Comparison of ENCODE assay signal across 1 cellular context in the genomic region with DNA sequence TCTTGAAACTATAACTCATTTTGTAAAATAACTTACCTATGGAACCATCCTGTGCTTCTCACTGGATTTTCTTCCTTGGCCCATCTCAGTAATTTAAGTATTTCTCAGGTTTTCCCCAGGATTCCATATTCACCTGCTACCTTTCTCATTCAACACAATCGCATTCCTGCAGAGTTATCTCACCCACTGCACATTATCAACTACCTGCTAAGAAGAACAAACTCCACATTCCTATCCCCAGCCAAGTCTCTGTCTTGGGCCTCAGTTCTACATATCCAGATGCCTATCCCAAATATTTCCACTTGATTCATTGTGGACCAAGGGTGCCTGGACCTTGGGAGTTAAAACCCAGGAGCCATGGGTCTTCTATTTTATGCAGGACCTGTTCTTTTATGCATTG.
TF ChIP-seq lines count a peak whose summit lies in the region.

No MANE protein-coding gene starts in this region.

TF ChIP-seq in K562, 482 proteins besides CTCF, POLR2A, EP300 and RAD21 (continued from another document):
- TF ChIP-seq, protein P1, sequence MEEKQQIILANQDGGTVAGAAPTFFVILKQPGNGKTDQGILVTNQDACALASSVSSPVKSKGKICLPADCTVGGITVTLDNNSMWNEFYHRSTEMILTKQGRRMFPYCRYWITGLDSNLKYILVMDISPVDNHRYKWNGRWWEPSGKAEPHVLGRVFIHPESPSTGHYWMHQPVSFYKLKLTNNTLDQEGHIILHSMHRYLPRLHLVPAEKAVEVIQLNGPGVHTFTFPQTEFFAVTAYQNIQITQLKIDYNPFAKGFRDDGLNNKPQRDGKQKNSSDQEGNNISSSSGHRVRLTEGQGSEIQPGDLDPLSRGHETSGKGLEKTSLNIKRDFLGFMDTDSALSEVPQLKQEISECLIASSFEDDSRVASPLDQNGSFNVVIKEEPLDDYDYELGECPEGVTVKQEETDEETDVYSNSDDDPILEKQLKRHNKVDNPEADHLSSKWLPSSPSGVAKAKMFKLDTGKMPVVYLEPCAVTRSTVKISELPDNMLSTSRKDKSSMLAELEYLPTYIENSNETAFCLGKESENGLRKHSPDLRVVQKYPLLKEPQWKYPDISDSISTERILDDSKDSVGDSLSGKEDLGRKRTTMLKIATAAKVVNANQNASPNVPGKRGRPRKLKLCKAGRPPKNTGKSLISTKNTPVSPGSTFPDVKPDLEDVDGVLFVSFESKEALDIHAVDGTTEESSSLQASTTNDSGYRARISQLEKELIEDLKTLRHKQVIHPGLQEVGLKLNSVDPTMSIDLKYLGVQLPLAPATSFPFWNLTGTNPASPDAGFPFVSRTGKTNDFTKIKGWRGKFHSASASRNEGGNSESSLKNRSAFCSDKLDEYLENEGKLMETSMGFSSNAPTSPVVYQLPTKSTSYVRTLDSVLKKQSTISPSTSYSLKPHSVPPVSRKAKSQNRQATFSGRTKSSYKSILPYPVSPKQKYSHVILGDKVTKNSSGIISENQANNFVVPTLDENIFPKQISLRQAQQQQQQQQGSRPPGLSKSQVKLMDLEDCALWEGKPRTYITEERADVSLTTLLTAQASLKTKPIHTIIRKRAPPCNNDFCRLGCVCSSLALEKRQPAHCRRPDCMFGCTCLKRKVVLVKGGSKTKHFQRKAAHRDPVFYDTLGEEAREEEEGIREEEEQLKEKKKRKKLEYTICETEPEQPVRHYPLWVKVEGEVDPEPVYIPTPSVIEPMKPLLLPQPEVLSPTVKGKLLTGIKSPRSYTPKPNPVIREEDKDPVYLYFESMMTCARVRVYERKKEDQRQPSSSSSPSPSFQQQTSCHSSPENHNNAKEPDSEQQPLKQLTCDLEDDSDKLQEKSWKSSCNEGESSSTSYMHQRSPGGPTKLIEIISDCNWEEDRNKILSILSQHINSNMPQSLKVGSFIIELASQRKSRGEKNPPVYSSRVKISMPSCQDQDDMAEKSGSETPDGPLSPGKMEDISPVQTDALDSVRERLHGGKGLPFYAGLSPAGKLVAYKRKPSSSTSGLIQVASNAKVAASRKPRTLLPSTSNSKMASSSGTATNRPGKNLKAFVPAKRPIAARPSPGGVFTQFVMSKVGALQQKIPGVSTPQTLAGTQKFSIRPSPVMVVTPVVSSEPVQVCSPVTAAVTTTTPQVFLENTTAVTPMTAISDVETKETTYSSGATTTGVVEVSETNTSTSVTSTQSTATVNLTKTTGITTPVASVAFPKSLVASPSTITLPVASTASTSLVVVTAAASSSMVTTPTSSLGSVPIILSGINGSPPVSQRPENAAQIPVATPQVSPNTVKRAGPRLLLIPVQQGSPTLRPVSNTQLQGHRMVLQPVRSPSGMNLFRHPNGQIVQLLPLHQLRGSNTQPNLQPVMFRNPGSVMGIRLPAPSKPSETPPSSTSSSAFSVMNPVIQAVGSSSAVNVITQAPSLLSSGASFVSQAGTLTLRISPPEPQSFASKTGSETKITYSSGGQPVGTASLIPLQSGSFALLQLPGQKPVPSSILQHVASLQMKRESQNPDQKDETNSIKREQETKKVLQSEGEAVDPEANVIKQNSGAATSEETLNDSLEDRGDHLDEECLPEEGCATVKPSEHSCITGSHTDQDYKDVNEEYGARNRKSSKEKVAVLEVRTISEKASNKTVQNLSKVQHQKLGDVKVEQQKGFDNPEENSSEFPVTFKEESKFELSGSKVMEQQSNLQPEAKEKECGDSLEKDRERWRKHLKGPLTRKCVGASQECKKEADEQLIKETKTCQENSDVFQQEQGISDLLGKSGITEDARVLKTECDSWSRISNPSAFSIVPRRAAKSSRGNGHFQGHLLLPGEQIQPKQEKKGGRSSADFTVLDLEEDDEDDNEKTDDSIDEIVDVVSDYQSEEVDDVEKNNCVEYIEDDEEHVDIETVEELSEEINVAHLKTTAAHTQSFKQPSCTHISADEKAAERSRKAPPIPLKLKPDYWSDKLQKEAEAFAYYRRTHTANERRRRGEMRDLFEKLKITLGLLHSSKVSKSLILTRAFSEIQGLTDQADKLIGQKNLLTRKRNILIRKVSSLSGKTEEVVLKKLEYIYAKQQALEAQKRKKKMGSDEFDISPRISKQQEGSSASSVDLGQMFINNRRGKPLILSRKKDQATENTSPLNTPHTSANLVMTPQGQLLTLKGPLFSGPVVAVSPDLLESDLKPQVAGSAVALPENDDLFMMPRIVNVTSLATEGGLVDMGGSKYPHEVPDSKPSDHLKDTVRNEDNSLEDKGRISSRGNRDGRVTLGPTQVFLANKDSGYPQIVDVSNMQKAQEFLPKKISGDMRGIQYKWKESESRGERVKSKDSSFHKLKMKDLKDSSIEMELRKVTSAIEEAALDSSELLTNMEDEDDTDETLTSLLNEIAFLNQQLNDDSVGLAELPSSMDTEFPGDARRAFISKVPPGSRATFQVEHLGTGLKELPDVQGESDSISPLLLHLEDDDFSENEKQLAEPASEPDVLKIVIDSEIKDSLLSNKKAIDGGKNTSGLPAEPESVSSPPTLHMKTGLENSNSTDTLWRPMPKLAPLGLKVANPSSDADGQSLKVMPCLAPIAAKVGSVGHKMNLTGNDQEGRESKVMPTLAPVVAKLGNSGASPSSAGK (IDR thresholded peaks at IDR 0.05), result 0 out of 2 replicates have a peak, but pooled peaks have one; percentile 1
- TF ChIP-seq BHLHE40 (IDR thresholded peaks at IDR 0.05; ENCODE audit: low read length) (no peak), NFRKB (IDR thresholded peaks at IDR 0.05; ENCODE audit: low read depth) (peak; percentile 16; the same call in 1 of the 2 replicates), ZNF239 (CRISPR knock-in tag; IDR thresholded peaks at IDR 0.05) (no peak), ZNF584 (CRISPR knock-in tag; IDR thresholded peaks at IDR 0.05; ENCODE audit: low read depth) (no peak), TCF7L2 (IDR thresholded peaks at IDR 0.05; ENCODE audit: low read depth, low read length) (no peak), ELF4 (CRISPR knock-in tag; IDR thresholded peaks at IDR 0.05) (peak; percentile 17; the same call in 1 of the 2 replicates), ZFX (CRISPR knock-in tag; IDR thresholded peaks at IDR 0.05) (no peak), HMG20A (CRISPR knock-in tag; conservative IDR thresholded peaks at IDR 0.05) (no peak)
- TF ChIP-seq, protein P2, sequence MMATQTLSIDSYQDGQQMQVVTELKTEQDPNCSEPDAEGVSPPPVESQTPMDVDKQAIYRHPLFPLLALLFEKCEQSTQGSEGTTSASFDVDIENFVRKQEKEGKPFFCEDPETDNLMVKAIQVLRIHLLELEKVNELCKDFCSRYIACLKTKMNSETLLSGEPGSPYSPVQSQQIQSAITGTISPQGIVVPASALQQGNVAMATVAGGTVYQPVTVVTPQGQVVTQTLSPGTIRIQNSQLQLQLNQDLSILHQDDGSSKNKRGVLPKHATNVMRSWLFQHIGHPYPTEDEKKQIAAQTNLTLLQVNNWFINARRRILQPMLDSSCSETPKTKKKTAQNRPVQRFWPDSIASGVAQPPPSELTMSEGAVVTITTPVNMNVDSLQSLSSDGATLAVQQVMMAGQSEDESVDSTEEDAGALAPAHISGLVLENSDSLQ (IDR thresholded peaks at IDR 0.05), result no peak
- TF ChIP-seq, protein P3, sequence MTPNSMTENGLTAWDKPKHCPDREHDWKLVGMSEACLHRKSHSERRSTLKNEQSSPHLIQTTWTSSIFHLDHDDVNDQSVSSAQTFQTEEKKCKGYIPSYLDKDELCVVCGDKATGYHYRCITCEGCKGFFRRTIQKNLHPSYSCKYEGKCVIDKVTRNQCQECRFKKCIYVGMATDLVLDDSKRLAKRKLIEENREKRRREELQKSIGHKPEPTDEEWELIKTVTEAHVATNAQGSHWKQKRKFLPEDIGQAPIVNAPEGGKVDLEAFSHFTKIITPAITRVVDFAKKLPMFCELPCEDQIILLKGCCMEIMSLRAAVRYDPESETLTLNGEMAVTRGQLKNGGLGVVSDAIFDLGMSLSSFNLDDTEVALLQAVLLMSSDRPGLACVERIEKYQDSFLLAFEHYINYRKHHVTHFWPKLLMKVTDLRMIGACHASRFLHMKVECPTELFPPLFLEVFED (CRISPR knock-in tag; conservative IDR thresholded peaks at IDR 0.05), result peak; percentile 38; the same call in 1 of the 2 replicates
- TF ChIP-seq, protein P4, sequence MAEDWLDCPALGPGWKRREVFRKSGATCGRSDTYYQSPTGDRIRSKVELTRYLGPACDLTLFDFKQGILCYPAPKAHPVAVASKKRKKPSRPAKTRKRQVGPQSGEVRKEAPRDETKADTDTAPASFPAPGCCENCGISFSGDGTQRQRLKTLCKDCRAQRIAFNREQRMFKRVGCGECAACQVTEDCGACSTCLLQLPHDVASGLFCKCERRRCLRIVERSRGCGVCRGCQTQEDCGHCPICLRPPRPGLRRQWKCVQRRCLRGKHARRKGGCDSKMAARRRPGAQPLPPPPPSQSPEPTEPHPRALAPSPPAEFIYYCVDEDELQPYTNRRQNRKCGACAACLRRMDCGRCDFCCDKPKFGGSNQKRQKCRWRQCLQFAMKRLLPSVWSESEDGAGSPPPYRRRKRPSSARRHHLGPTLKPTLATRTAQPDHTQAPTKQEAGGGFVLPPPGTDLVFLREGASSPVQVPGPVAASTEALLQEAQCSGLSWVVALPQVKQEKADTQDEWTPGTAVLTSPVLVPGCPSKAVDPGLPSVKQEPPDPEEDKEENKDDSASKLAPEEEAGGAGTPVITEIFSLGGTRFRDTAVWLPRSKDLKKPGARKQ (CRISPR knock-in tag; IDR thresholded peaks at IDR 0.05), result 0 out of 2 replicates have a peak, but pooled peaks have one; percentile 1
- TF ChIP-seq, protein P5, sequence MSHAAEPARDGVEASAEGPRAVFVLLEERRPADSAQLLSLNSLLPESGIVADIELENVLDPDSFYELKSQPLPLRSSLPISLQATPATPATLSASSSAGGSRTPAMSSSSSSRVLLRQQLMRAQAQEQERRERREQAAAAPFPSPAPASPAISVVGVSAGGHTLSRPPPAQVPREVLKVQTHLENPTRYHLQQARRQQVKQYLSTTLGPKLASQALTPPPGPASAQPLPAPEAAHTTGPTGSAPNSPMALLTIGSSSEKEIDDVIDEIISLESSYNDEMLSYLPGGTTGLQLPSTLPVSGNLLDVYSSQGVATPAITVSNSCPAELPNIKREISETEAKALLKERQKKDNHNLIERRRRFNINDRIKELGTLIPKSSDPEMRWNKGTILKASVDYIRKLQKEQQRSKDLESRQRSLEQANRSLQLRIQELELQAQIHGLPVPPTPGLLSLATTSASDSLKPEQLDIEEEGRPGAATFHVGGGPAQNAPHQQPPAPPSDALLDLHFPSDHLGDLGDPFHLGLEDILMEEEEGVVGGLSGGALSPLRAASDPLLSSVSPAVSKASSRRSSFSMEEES (CRISPR knock-in tag; IDR thresholded peaks at IDR 0.05), result no peak
